ENCODE assay signal across 9 cellular contexts in the genomic region with DNA sequence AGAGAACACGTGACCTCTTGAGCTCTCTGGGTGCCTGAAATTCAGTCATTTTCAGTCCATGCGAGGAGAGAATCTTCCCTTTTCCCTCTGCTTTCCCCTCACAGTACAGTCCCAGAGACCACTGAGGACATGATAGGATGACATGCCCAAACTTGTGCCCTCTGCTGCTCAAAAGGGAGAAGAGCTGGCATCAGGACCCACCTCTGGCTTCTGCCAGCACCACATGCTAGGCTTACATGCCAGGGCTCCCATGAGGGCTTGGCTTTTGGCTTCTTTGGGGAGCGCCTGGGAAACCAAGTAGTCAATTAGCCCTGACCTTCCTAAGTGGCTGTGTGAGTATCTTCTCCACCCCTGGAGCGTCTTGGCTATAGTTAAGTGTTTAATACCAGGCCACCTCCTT.
DNase-seq lines count a peak whose midpoint lies in the region; ATAC-seq and TF ChIP-seq lines count a peak whose summit lies in the region.
"Had no signal": no experiment of that assay in that cellular context is flagged by ENCODE, and none has a peak within 500 bp of the region (broad histone marks: within the 10 kb centered on the region; RNA-seq: fewer than 3 reads in every experiment).

No MANE protein-coding gene starts in this region.

- TF ChIP-seq CTCF in astrocyte of the cerebellum (IDR thresholded peaks at IDR 0.05; ENCODE audit: low read depth, low read length, missing control alignments), result peak; percentile 25

- H3K4me3 ChIP-seq in astrocyte of the cerebellum (ENCODE audit: low read depth, low read length), result no peak overlapping the region

- in situ Hi-C loops in astrocyte of the cerebellum (cut with HindIII; ENCODE audit: low sequenced_read_pairs), result loop anchor here (5.0 kb wide), 1 partner anchor 82 kb away; no protein-coding TSS in a partner anchor

- DNase-seq in EL, result peak; percentile 23
- DNase-seq in Kasumi-1 (lab: John Stamatoyannopoulos, UW), result peak; percentile 58 to 72
- no peak for DNase-seq in astrocyte of the cerebellum (ENCODE audit: low read depth)
- peak; percentile 66 for DNase-seq in medulla oblongata (ENCODE audit: extremely low spot score)
- DNase-seq in DMS114 treated with DMSO at 0.1 percent for 48 hours (lab: John Stamatoyannopoulos, UW; ENCODE audit: unreplicated experiment), result no peak
- DNase-seq in SW480 (ENCODE audit: low spot score), result no peak
- DNase-seq: right cardiac atrium, T1000 had no signal

- no peak for ATAC-seq in HG03565 (IDR thresholded peaks at IDR 0.05; ENCODE audit: unreplicated experiment)

Comparison
In these comparisons a context has a peak if more than half of its experiments do, and no peak if none do; other contexts are left out.
1. DNase-seq: peak in EL (single experiment), Kasumi-1 (2 of 2) and medulla oblongata (single experiment); none in astrocyte of the cerebellum (single experiment), DMS114 treated with DMSO at 0.1 percent for 48 hours (single experiment) and SW480 (single experiment).